ENCODE assay signal across 34 cellular contexts in genomic region chr14:95151561-95151960, GRCh38. TPM values are rescaled to one million over a fixed set of nuclear protein-coding genes. Genes with fewer than 3 reads are reported as not detected.
A peak's percentile ranks its signal among the peaks of the same experiment; 100 is the strongest.
DNase-seq lines count a peak whose midpoint lies in the region; ATAC-seq, FAIRE-seq and TF ChIP-seq lines count a peak whose summit lies in the region.
"Had no signal": no experiment of that assay in that cellular context is flagged by ENCODE, and none has a peak within 500 bp of the region (broad histone marks: within the 10 kb centered on the region; RNA-seq: fewer than 3 reads in every experiment).

No MANE protein-coding gene starts in this region.

- H3K27ac Mint-ChIP-seq in GM23338 (peak overlapping the region; percentile 64; the same call in 1 of the 2 replicates), brain (peak overlapping the region in 3 of 5 experiments; percentile 1 to 8 (median 4))
- H3K27ac Mint-ChIP-seq: activated CD4-positive, alpha-beta T cell treated with anti-CD3 and anti-CD28 coated beads, Interleukin-2, amount 10 ng/mL, durations not matched to agents 7 days and 5 days; effector memory CD8-positive, alpha-beta T cell; neural progenitor cell; stimulated activated naive CD8-positive, alpha-beta T cell treated with anti-CD3 and anti-CD28 coated beads, Interleukin-15, amount 100 ng/mL, for 72 hours had no signal

- H3K36me3 Mint-ChIP-seq in GM23338 (ENCODE audit: low read depth) (peaks cover 5% of the 10 kb centered on the region; the same call in 2 of the 3 replicates), brain (peaks cover 57% of the 10 kb centered on the region)

- TF ChIP-seq POLR2A in A549 (IDR thresholded peaks at IDR 0.05; ENCODE audit: low read length), result no peak

- no peak for TF ChIP-seq RAD21 in A549 (conservative IDR thresholded peaks at IDR 0.05 in 1 of 2, IDR thresholded peaks at IDR 0.05 in 1 of 2)

- no peaks in the 10 kb centered on the region for H3F3A ChIP-seq in GM23338 (replicated peaks; ENCODE audit: low read depth)

- H3K36me3 ChIP-seq in GM23338 (ENCODE audit: insufficient read depth), result no peaks in the 10 kb centered on the region
- H3K36me3 ChIP-seq: neural progenitor cell, right atrium auricular region, vagina had no signal

- no peaks in the 10 kb centered on the region for H3K9me2 ChIP-seq in GM23338 (ENCODE audit: insufficient read depth)

- no peak overlapping the region for H2AFZ ChIP-seq in GM23338
- H2AFZ ChIP-seq: hepatocyte, neural progenitor cell, parathyroid adenoma had no signal

- TF ChIP-seq CTCF in A549 (IDR thresholded peaks at IDR 0.05) (no peak), GM23338 (conservative IDR thresholded peaks at IDR 0.05; ENCODE audit: low read depth in 2 of 2) (no peak), brain (conservative IDR thresholded peaks at IDR 0.05) (no peak), foreskin keratinocyte (conservative IDR thresholded peaks at IDR 0.05) (no peak)

- H3K4me1 Mint-ChIP-seq in GM23338, result peaks cover 68% of the 10 kb centered on the region
- H3K4me1 Mint-ChIP-seq in brain, result peaks cover 82% of the 10 kb centered on the region

- H3K4me2 ChIP-seq in A549, result 0 out of 3 replicates have a peak overlapping the region, but pooled peaks have one; percentile 6
- H3K4me2 ChIP-seq in GM23338, result no peak overlapping the region
- H3K4me2 ChIP-seq: hepatocyte, neural progenitor cell had no signal

- H3K27me3 ChIP-seq in GM23338 (ENCODE audit: insufficient read depth), result no peaks in the 10 kb centered on the region
- H3K27me3 ChIP-seq in foreskin keratinocyte, result no peaks in the 10 kb centered on the region
- H3K27me3 ChIP-seq: hepatocyte, neural progenitor cell, right atrium auricular region, SJCRH30, spleen, vagina had no signal

- CTCF ChIA-PET in A549 (lab: Yijun Ruan, JAX), result no interaction called here

- TF ChIP-seq EP300 in A549 (IDR thresholded peaks at IDR 0.05), result no peak

- no peaks in the 10 kb centered on the region for H3K9me3 ChIP-seq in A549
- H3K9me3 ChIP-seq: right atrium auricular region, SJCRH30, vagina had no signal

- H3K27me3 Mint-ChIP-seq in GM23338 (ENCODE audit: insufficient read depth, low read depth, poor library complexity) (no peaks in the 10 kb centered on the region), brain (no peaks in the 10 kb centered on the region)
- H3K27me3 Mint-ChIP-seq: activated CD4-positive, alpha-beta T cell treated with anti-CD3 and anti-CD28 coated beads, Interleukin-2, amount 10 ng/mL, durations not matched to agents 7 days and 5 days; activated naive CD8-positive, alpha-beta T cell treated with anti-CD3 and anti-CD28 coated beads, Interleukin-2, amount 10 ng/mL, durations not matched to agents 7 days and 5 days; activated T-cell treated with anti-CD3 and anti-CD28 coated beads, Interleukin-2, amount 50 U/mL, for 24 hours; effector memory CD8-positive, alpha-beta T cell; stimulated activated naive CD8-positive, alpha-beta T cell treated with anti-CD3 and anti-CD28 coated beads, Interleukin-15, amount 100 ng/mL, for 72 hours had no signal

- H3K27ac ChIP-seq in A549, result no peak overlapping the region
- no peak overlapping the region for H3K27ac ChIP-seq in GM23338 (ENCODE audit: low read depth)
- no peak overlapping the region for H3K27ac ChIP-seq in foreskin keratinocyte
- H3K27ac ChIP-seq: hepatocyte, neural progenitor cell, parathyroid adenoma, right atrium auricular region, SJCRH30, spleen, vagina had no signal

- POLR2A ChIA-PET in A549 (lab: Yijun Ruan, JAX), result no interaction called here

- peaks cover 28% of the 10 kb centered on the region for H3K4me1 ChIP-seq in A549
- H3K4me1 ChIP-seq in GM23338 (ENCODE audit: insufficient read depth), result peaks cover 47% of the 10 kb centered on the region
- H3K4me1 ChIP-seq in foreskin keratinocyte, result peaks cover 22% of the 10 kb centered on the region

- H3K4me3 ChIP-seq in A549, result no peak overlapping the region
- no peak overlapping the region for H3K4me3 ChIP-seq in GM23338
- H3K4me3 ChIP-seq: hepatocyte, neural progenitor cell, right atrium auricular region, SJCRH30, spleen, vagina had no signal

- 75% methylated on average over 8 of the region's 8 CpGs for WGBS in A549 (ENCODE audit: missing lambda C conversion rate)

- FAIRE-seq in A549 (lab: Jason Lieb, UNC), result peak; percentile 39

- no peak for ATAC-seq in A549
- no peak for ATAC-seq in GM23338
- ATAC-seq in foreskin keratinocyte, result no peak
- ATAC-seq: effector memory CD8-positive, alpha-beta T cell; esophagus mucosa had no signal

- H3K4me3 Mint-ChIP-seq in GM23338, result no peak overlapping the region; the same call in 2 of the 3 replicates
- H3K4me3 Mint-ChIP-seq in brain, result peak overlapping the region in 4 of 5 experiments; percentile 3 to 60 (median 20)
- H3K4me3 Mint-ChIP-seq: activated CD4-positive, alpha-beta T cell treated with anti-CD3 and anti-CD28 coated beads, Interleukin-2, amount 10 ng/mL, durations not matched to agents 7 days and 5 days; activated naive CD8-positive, alpha-beta T cell treated with anti-CD3 and anti-CD28 coated beads, Interleukin-2, amount 10 ng/mL, durations not matched to agents 7 days and 5 days; activated T-cell treated with anti-CD3 and anti-CD28 coated beads, Interleukin-2, amount 50 U/mL, for 24 hours; neural progenitor cell; stimulated activated naive CD8-positive, alpha-beta T cell treated with anti-CD3 and anti-CD28 coated beads, Interleukin-15, amount 100 ng/mL, for 72 hours had no signal

- H3K9me3 Mint-ChIP-seq in GM23338 (0 out of 3 replicates have a peak, but pooled peaks cover under 1% of the 10 kb centered on the region), brain (peaks cover 2 to 21% (median 9%) of the 10 kb centered on the region in 5 experiments)
- H3K9me3 Mint-ChIP-seq: activated T-cell treated with anti-CD3 and anti-CD28 coated beads, Interleukin-2, amount 50 U/mL, for 24 hours; effector memory CD8-positive, alpha-beta T cell had no signal

- no peaks in the 10 kb centered on the region; the same call in 1 of the 2 replicates for H4K20me1 ChIP-seq in GM23338 (replicated peaks; ENCODE audit: insufficient read depth)

- peaks cover 100% of the 10 kb centered on the region for H3K79me2 ChIP-seq in GM23338 (replicated peaks; ENCODE audit: insufficient read depth)

- DNase-seq in A549 (ENCODE audit: low read depth in 1 of 2, low spot score in 1 of 2) (no peak), GM23338 (ENCODE audit: low spot score) (no peak), medulla oblongata (ENCODE audit: extremely low spot score) (peak; percentile 12), OCI-M1 (lab: John Stamatoyannopoulos, UW) (no peak), foreskin keratinocyte (no peak), NCI-H1105 treated with DMSO at 0.1 percent for 48 hours (lab: John Stamatoyannopoulos, UW) (no peak), AG20443 (ENCODE audit: low spot score) (no peak)
- DNase-seq: activated CD4-positive, alpha-beta T cell treated with anti-CD3 and anti-CD28 coated beads, Interleukin-2, amount 10 ng/mL, durations not matched to agents 7 days and 5 days; activated effector memory CD4-positive, alpha-beta T cell treated with anti-CD3 and anti-CD28 coated beads, Interleukin-2, amount 50 U/mL, for 16 hours; activated naive CD8-positive, alpha-beta T cell treated with anti-CD3 and anti-CD28 coated beads, Interleukin-2, amount 10 ng/mL, durations not matched to agents 7 days and 5 days; activated T-cell treated with anti-CD3 and anti-CD28 coated beads, Interleukin-2, amount 50 U/mL, for 24 hours; AML-193; caudate nucleus; cortex of kidney; effector memory CD8-positive, alpha-beta T cell; foreskin melanocyte; HCEC 1CT; IMR-90; mammary epithelial cell; NCI-H1048; NCI-H1694 treated with DMSO at 0.1 percent for 48 hours; NCI-H82; spleen; stimulated activated CD4-positive, alpha-beta T cell treated with anti-CD3 and anti-CD28 coated beads, Interleukin-2, amount 100 ng/mL, for 24 hours; stimulated activated naive CD8-positive, alpha-beta T cell treated with anti-CD3 and anti-CD28 coated beads, Interleukin-15, amount 100 ng/mL, for 72 hours; T1000 had no signal

TF ChIP-seq in A549, 52 proteins besides CTCF, POLR2A, EP300 and RAD21 (continues in another document):
- TF ChIP-seq KDM5A (IDR thresholded peaks at IDR 0.05) (no peak), NPAS2 (CRISPR knock-in tag; IDR thresholded peaks at IDR 0.05; ENCODE audit: borderline replicate concordance) (no peak)

TF ChIP-seq in GM23338, 12 proteins besides CTCF, POLR2A, EP300 and RAD21 (continues in another document):
- TF ChIP-seq ZNF114 (CRISPR knock-in tag; IDR thresholded peaks at IDR 0.05), result no peak
- no peak for TF ChIP-seq EZH2phosphoT487 (IDR thresholded peaks at IDR 0.05; ENCODE audit: unreplicated experiment)
- TF ChIP-seq NANOG (IDR thresholded peaks at IDR 0.05; ENCODE audit: borderline replicate concordance), result no peak

RNA-seq across cellular contexts. Expression of gene DICER1, which starts 5.8 kb away (rescaled TPM):
- 46.3 and 51.2 TPM in 2 replicates for polyA plus RNA-seq in A549 (2011; rRNA removed)
- polyA plus RNA-seq in A549 (2012; cell fraction: cytosol; rRNA removed), result 6.1 and 8.0 TPM in 2 replicates
- 6.9 and 10.5 TPM in 2 replicates for polyA plus RNA-seq in A549 (2012; cell fraction: nucleus; rRNA removed)
- 14.1 to 15.6 TPM (median 14.1 TPM) in 3 replicates for polyA plus RNA-seq in A549 (2017; fragmentation: RNase III; extraction: RNeasy Plus Mini Kit Qiagen cat#74134 plus additional on column Dnase treatment)
- 82.8 and 93.1 TPM in 2 replicates for polyA minus RNA-seq in A549 (2011; rRNA and poly(A)+ RNA removed)
- 52.6 and 59.2 TPM in 2 replicates for total RNA-seq in GM23338 (2014; rRNA removed; shearing (Covaris generic))
- polyA plus RNA-seq in GM23338 (2016; fragmentation: Nextera tagmentation; extraction: Ambion mirVana), result 17.6 and 21.4 TPM in 2 replicates
- polyA plus RNA-seq in brain (ENCODE audit: insufficient read depth, low read depth, low replicate concordance), result 5.9 TPM
- total RNA-seq in foreskin keratinocyte, result 29.8 and 32.3 TPM in 2 replicates
- polyA plus RNA-seq in foreskin keratinocyte, result 2.8 and 3.6 TPM in 2 replicates
